8 cellular contexts compared by ENCODE assay signal in the genomic region with DNA sequence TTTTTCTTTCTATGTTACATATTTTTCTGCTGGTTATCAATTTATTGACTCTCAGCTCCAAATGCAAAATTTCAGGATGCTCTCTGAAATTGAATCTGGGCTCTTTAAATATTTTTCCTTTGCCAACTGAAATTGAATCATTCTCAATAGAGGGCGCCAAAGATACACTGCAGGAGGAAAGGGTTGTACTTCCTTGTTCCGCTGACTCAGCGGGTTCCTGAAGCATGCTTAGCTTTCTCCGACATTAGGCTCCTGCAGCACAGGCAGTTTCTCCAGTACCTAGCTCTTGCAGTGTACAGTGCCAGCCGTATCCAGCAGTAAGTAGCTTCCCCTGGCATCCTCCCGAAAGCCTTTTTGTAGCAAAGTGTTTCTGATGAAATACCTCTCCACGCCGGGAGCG. TPM values are rescaled to one million over a fixed set of nuclear protein-coding genes. Genes with fewer than 3 reads are reported as not detected.
DNase-seq lines count a peak whose midpoint lies in the region; ATAC-seq, FAIRE-seq and TF ChIP-seq lines count a peak whose summit lies in the region.

No MANE protein-coding gene starts in this region.

- H3K9me3 ChIP-seq in Caco-2 (no peaks in the 10 kb centered on the region), transverse colon (no peaks in the 10 kb centered on the region)

- TF ChIP-seq EP300 in transverse colon (IDR thresholded peaks at IDR 0.05; ENCODE audit: low read depth) = no peak

- in situ Hi-C loops in transverse colon (cut with MboI; ENCODE audit: low pct_ligation_motif_present in 1 of 4, low pct_unique_long_range_greater_than_20kb in 1 of 4, low sequenced_read_pairs in 3 of 4) = loop anchor here in 1 of 4 donors (25.0 kb wide), 1 partner anchor 972 kb away; no protein-coding TSS in a partner anchor

- H3K36me3 Mint-ChIP-seq in Caco-2 (ENCODE audit: insufficient read depth, unreplicated experiment) = no peaks in the 10 kb centered on the region

- POLR2A ChIA-PET in Caco-2 (lab: Charles Lee) = no interaction called here

- TF ChIP-seq CTCF in Caco-2 (IDR thresholded peaks at IDR 0.05; ENCODE audit: insufficient read depth in 1 of 2, low read depth in 1 of 2, low read length in 1 of 2, severe bottlenecking in 1 of 2, unreplicated experiment in 1 of 2) (peak; percentile 23 to 47), transverse colon (IDR thresholded peaks at IDR 0.05) (peak in 4 of 5 experiments; percentile 48 to 55 (median 50))

- no peaks in the 10 kb centered on the region for H3K4me1 Mint-ChIP-seq in Caco-2 (ENCODE audit: low read depth, unreplicated experiment)

- no peaks in the 10 kb centered on the region for H3K9me3 Mint-ChIP-seq in Caco-2 (ENCODE audit: unreplicated experiment)

- no peak for TF ChIP-seq POLR2A in transverse colon (IDR thresholded peaks at IDR 0.05)
- no peak for TF ChIP-seq POLR2A in GM12892 (IDR thresholded peaks at IDR 0.05; ENCODE audit: low read depth, low read length)

- H3K4me1 ChIP-seq in Caco-2 (no peaks in the 10 kb centered on the region), transverse colon (no peaks in the 10 kb centered on the region)

- H3K4me3 Mint-ChIP-seq in Caco-2 (ENCODE audit: unreplicated experiment) = no peak overlapping the region

- no TSS peak for BruUV-seq in Caco-2 (replicated peaks; lab: Mats Ljungman, UMichigan)

- intact Hi-C loops in Caco-2 (cut with micrococcal nuclease; ENCODE audit: unreplicated experiment) = loop anchor here (5.0 kb wide), 1 partner anchor 677 kb away; no protein-coding TSS in a partner anchor
- intact Hi-C loops in transverse colon (cut with DNase I; ENCODE audit: low total_unique reads) = no loop called here

- no peak overlapping the region for H3K27ac ChIP-seq in transverse colon

- no peak overlapping the region for H3K4me3 ChIP-seq in Caco-2 (ENCODE audit: low read depth, low read length)
- no peak overlapping the region for H3K4me3 ChIP-seq in transverse colon

- peak; percentile 71 for ATAC-seq in GM19463 (IDR thresholded peaks at IDR 0.05; ENCODE audit: unreplicated experiment)

- H3K27ac Mint-ChIP-seq in Caco-2 (ENCODE audit: unreplicated experiment) = no peak overlapping the region

- peak; percentile 82 for FAIRE-seq in TTC549 (lab: Jason Lieb, UNC)
- FAIRE-seq in GM12892 (lab: Jason Lieb, UNC) = no peak

- no peaks in the 10 kb centered on the region for H3K27me3 Mint-ChIP-seq in Caco-2 (ENCODE audit: insufficient read depth, unreplicated experiment)

- DNase-seq in Caco-2 = peak; percentile 59 to 60
- DNase-seq in NCI-H1694 treated with DMSO at 0.1 percent for 48 hours (lab: John Stamatoyannopoulos, UW) = peak; percentile 45
- peak; percentile 25 for DNase-seq in iPS DF 19.7 (ENCODE audit: low read depth, low spot score)
- peak; percentile 38 for DNase-seq in transverse colon
- DNase-seq in activated CD8-positive, alpha-beta memory T cell treated with anti-CD3 and anti-CD28 coated beads for 24 hours = no peak
- no peak for DNase-seq in GM12892 (ENCODE audit: insufficient read length)

- no peaks in the 10 kb centered on the region for H3K36me3 ChIP-seq in Caco-2 (ENCODE audit: control insufficient read depth, insufficient read depth, low read length)
- no peaks in the 10 kb centered on the region for H3K36me3 ChIP-seq in transverse colon

- H3K27me3 ChIP-seq in Caco-2 (replicated peaks; ENCODE audit: control insufficient read depth, insufficient read depth, low read length) = no peaks in the 10 kb centered on the region
- H3K27me3 ChIP-seq in transverse colon = no peaks in the 10 kb centered on the region

- CTCF ChIA-PET in Caco-2 (lab: Charles Lee) = interaction anchor here (0.5 to 0.8 kb wide), 2 partner anchors 87 to 1623 kb away, joined by 3 to 6 read pairs; no protein-coding TSS in a partner anchor

- 54% methylated on average over 9 of the region's 9 CpGs; no CpG with 5 or more reads in 1 of the 2 donors for WGBS in transverse colon (ENCODE audit: low coverage in 1 of 2), 2 donors

RNA-seq across cellular contexts. Expression of gene CFAP47, which starts 28.8 kb away (rescaled TPM):
- 0.09 and 0.16 TPM in 2 replicates for total RNA-seq in Caco-2 (2022)
- under 1 TPM in 1 of 4 donors, not detected in 3; 0.14 TPM for total RNA-seq in transverse colon
- not detected for polyA plus RNA-seq in GM12892 (2012; ENCODE audit: missing spikeins)

Comparison
In these comparisons a context has a peak if more than half of its experiments do, and no peak if none do; other contexts are left out.
1. DNase-seq: peak in Caco-2 (2 of 2), NCI-H1694 treated with DMSO at 0.1 percent for 48 hours (single experiment), iPS DF 19.7 (single experiment) and transverse colon (single experiment); none in activated CD8-positive, alpha-beta memory T cell treated with anti-CD3 and anti-CD28 coated beads for 24 hours (single experiment) and GM12892 (single experiment).